1 cellular context compared by ENCODE assay signal in genomic region chr1:145927073-145927886, GRCh38.
A peak's percentile ranks its signal among the peaks of the same experiment; 100 is the strongest.
TF ChIP-seq lines count a peak whose summit lies in the region.

Gene RBM8A (minus strand): TSS chr1:145927484. CDS start chr1:145927426, 58 bp downstream.

TF ChIP-seq in HepG2, 621 proteins besides CTCF, POLR2A, EP300 and RAD21 (continued from another document):
- TF ChIP-seq SNRNP70 (IDR thresholded peaks at IDR 0.05; ENCODE audit: low read depth, low read length) (no peak), ATM (IDR thresholded peaks at IDR 0.05; ENCODE audit: borderline replicate concordance) (no peak), ELF1 (CRISPR knock-in tag; IDR thresholded peaks at IDR 0.05) (peak; percentile 91), ZNF136 (CRISPR knock-in tag; IDR thresholded peaks at IDR 0.05; ENCODE audit: low read depth) (peak; percentile 77; the same call in 1 of the 2 replicates), ZNF766 (CRISPR knock-in tag; IDR thresholded peaks at IDR 0.05; ENCODE audit: borderline replicate concordance) (no peak), ZNF253 (CRISPR knock-in tag; IDR thresholded peaks at IDR 0.05; ENCODE audit: borderline replicate concordance) (no peak), ZNF879 (CRISPR knock-in tag; IDR thresholded peaks at IDR 0.05) (no peak), SRSF1 (optimal IDR thresholded peaks at IDR 0.05; ENCODE audit: low read depth, low read length) (no peak), ZNF598 (CRISPR knock-in tag; IDR thresholded peaks at IDR 0.05; ENCODE audit: borderline replicate concordance) (peak; percentile 89; the same call in 1 of the 2 replicates), TMF1 (CRISPR knock-in tag; IDR thresholded peaks at IDR 0.05; ENCODE audit: low read depth) (no peak), NR2C2 (CRISPR knock-in tag; IDR thresholded peaks at IDR 0.05; ENCODE audit: borderline replicate concordance) (peak; percentile 99), AFF4 (CRISPR knock-in tag; IDR thresholded peaks at IDR 0.05) (no peak), CEBPG (CRISPR knock-in tag; IDR thresholded peaks at IDR 0.05) (no peak), ZC3H4 (CRISPR knock-in tag; IDR thresholded peaks at IDR 0.05; ENCODE audit: borderline replicate concordance) (no peak), RELA (CRISPR knock-in tag; IDR thresholded peaks at IDR 0.05) (no peak), PRDM4 (CRISPR knock-in tag; IDR thresholded peaks at IDR 0.05; ENCODE audit: borderline replicate concordance) (peak; percentile 64; the same call in 1 of the 2 replicates), NFIB (CRISPR knock-in tag; IDR thresholded peaks at IDR 0.05; ENCODE audit: borderline replicate concordance) (no peak), ZNF251 (CRISPR knock-in tag; IDR thresholded peaks at IDR 0.05) (no peak), ZNF430 (CRISPR knock-in tag; IDR thresholded peaks at IDR 0.05) (peak; percentile 68; the same call in 1 of the 2 replicates), ZNF776 (CRISPR knock-in tag; IDR thresholded peaks at IDR 0.05) (0 out of 2 replicates have a peak, but pooled peaks have one; percentile 26), MLLT10 (CRISPR knock-in tag; IDR thresholded peaks at IDR 0.05) (no peak), AKAP8 (CRISPR knock-in tag; IDR thresholded peaks at IDR 0.05) (0 out of 2 replicates have a peak, but pooled peaks have one; percentile 50), STAT5B (CRISPR knock-in tag; IDR thresholded peaks at IDR 0.05) (no peak), AHR (CRISPR knock-in tag; IDR thresholded peaks at IDR 0.05) (no peak), ZNF724P (CRISPR knock-in tag; IDR thresholded peaks at IDR 0.05; ENCODE audit: borderline replicate concordance) (no peak), CHD2 (IDR thresholded peaks at IDR 0.05; ENCODE audit: low read depth, low read length) (peak; percentile 70), ZNF460 (CRISPR knock-in tag; IDR thresholded peaks at IDR 0.05; ENCODE audit: borderline replicate concordance) (no peak), NFAT5 (CRISPR knock-in tag; IDR thresholded peaks at IDR 0.05) (no peak), HNF4A (CRISPR knock-in tag; IDR thresholded peaks at IDR 0.05) (peak; percentile 19; the same call in 1 of the 2 replicates), NFYC (CRISPR knock-in tag; IDR thresholded peaks at IDR 0.05) (peak; percentile 92)
- TF ChIP-seq, protein P1, sequence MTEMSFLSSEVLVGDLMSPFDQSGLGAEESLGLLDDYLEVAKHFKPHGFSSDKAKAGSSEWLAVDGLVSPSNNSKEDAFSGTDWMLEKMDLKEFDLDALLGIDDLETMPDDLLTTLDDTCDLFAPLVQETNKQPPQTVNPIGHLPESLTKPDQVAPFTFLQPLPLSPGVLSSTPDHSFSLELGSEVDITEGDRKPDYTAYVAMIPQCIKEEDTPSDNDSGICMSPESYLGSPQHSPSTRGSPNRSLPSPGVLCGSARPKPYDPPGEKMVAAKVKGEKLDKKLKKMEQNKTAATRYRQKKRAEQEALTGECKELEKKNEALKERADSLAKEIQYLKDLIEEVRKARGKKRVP (CRISPR knock-in tag; IDR thresholded peaks at IDR 0.05) = no peak
- TF ChIP-seq, protein P2, sequence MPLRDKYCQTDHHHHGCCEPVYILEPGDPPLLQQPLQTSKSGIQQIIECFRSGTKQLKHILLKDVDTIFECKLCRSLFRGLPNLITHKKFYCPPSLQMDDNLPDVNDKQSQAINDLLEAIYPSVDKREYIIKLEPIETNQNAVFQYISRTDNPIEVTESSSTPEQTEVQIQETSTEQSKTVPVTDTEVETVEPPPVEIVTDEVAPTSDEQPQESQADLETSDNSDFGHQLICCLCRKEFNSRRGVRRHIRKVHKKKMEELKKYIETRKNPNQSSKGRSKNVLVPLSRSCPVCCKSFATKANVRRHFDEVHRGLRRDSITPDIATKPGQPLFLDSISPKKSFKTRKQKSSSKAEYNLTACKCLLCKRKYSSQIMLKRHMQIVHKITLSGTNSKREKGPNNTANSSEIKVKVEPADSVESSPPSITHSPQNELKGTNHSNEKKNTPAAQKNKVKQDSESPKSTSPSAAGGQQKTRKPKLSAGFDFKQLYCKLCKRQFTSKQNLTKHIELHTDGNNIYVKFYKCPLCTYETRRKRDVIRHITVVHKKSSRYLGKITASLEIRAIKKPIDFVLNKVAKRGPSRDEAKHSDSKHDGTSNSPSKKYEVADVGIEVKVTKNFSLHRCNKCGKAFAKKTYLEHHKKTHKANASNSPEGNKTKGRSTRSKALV (CRISPR knock-in tag; IDR thresholded peaks at IDR 0.05) = no peak
TF ChIP-seq in HepG2: peak in this region for 207.
